35 cellular contexts compared by ENCODE assay signal in genomic region chr20:45275327-45275726, GRCh38. TPM values are rescaled to one million over a fixed set of nuclear protein-coding genes. Genes with fewer than 3 reads are reported as not detected.
"Had no signal": no experiment of that assay in that cellular context is flagged by ENCODE, and none has a peak within 500 bp of the region (broad histone marks: within the 10 kb centered on the region; RNA-seq: fewer than 3 reads in every experiment).

No MANE protein-coding gene starts in this region.

- DNase-seq: naive B cell; naive thymus-derived CD8-positive, alpha-beta T cell; nephron progenitor cell; nucleus accumbens; posterior cingulate gyrus; psoas muscle; right cardiac atrium; stimulated activated CD4-positive, alpha-beta T cell treated with anti-CD3 and anti-CD28 coated beads, Interleukin-15, amount 100 ng/mL, for 24 hours; stimulated activated CD4-positive, alpha-beta T cell treated with anti-CD3 and anti-CD28 coated beads, Interleukin-2, amount 100 ng/mL, for 24 hours; stimulated activated CD4-positive, alpha-beta T cell treated with anti-CD3 and anti-CD28 coated beads, Interleukin-2, amount 100 ng/mL, for 48 hours; stimulated activated CD4-positive, alpha-beta T cell treated with anti-CD3 and anti-CD28 coated beads, Interleukin-4, amount 100 ng/mL, for 24 hours; stimulated activated naive B cell treated with anti-CD40 and anti-IgM and Interleukin-4, amounts not matched to agents 10 μg/mL and 1 μg/mL and 100 μg/mL, for 72 hours; stimulated activated naive CD4-positive, alpha-beta T cell treated with Interleukin-2 at 50 U/mL for 16 hours; stomach; thyroid gland; trophoblast cell; upper lobe of left lung had no signal

- H3K4me1 Mint-ChIP-seq: naive B cell; naive thymus-derived CD8-positive, alpha-beta T cell; nephron progenitor cell; neural crest cell; stimulated activated effector memory CD8-positive, alpha-beta T cell treated with anti-CD3 and anti-CD28 coated beads, Interleukin-12 subunit alpha, Interleukin-12 subunit beta, amount 100 ng/mL, for 72 hours; stimulated activated naive B cell treated with anti-CD40 and anti-IgM and Interleukin-4, amounts not matched to agents 10 μg/mL and 1 μg/mL and 100 μg/mL, for 72 hours had no signal

- H3K27me3 ChIP-seq: neutrophil, thyroid gland, tibial nerve, upper lobe of left lung had no signal

- H3K4me3 ChIP-seq: psoas muscle, skin epidermis, stomach, thoracic aorta, thyroid gland, tibial nerve, upper lobe of left lung had no signal

- H3K4me1 ChIP-seq: parathyroid adenoma, psoas muscle, stomach, thyroid gland, tibial nerve, upper lobe of left lung had no signal

- FAIRE-seq: urothelium cell line had no signal

- H3K4me3 Mint-ChIP-seq: naive B cell; naive thymus-derived CD8-positive, alpha-beta T cell; natural killer cell treated with Interleukin-12 subunit alpha and Interleukin-12 subunit beta and Interleukin-15 and Interleukin-18, amount 100 ng/mL, for 72 hours; nephron progenitor cell; neural crest cell; stimulated activated effector memory CD8-positive, alpha-beta T cell treated with anti-CD3 and anti-CD28 coated beads, Interleukin-12 subunit alpha, Interleukin-12 subunit beta, amount 100 ng/mL, for 72 hours; stimulated activated naive B cell treated with anti-CD40 and anti-IgM and Interleukin-4, amounts not matched to agents 10 μg/mL and 1 μg/mL and 100 μg/mL, for 72 hours; stimulated activated naive CD8-positive, alpha-beta T cell treated with anti-CD3 and anti-CD28 coated beads, Interleukin-15, Interleukin-2, amounts not matched to agents 100 ng/mL and 50 ng/mL, for 24 hours had no signal

- H3K36me3 ChIP-seq: neutrophil, stomach, thoracic aorta, thyroid gland, tibial nerve, upper lobe of left lung had no signal

- H3K27ac Mint-ChIP-seq: naive B cell; naive thymus-derived CD8-positive, alpha-beta T cell; natural killer cell treated with Interleukin-12 subunit alpha and Interleukin-12 subunit beta and Interleukin-15 and Interleukin-18, amount 100 ng/mL, for 72 hours; nephron progenitor cell; progenitor cell of endocrine pancreas; stimulated activated effector memory CD8-positive, alpha-beta T cell treated with anti-CD3 and anti-CD28 coated beads, Interleukin-12 subunit alpha, Interleukin-12 subunit beta, amount 100 ng/mL, for 72 hours; stimulated activated naive B cell treated with anti-CD40 and anti-IgM and Interleukin-4, amounts not matched to agents 10 μg/mL and 1 μg/mL and 100 μg/mL, for 72 hours; stimulated activated naive CD8-positive, alpha-beta T cell treated with anti-CD3 and anti-CD28 coated beads, Interleukin-15, Interleukin-2, amounts not matched to agents 100 ng/mL and 50 ng/mL, for 24 hours had no signal

- ATAC-seq: naive thymus-derived CD8-positive, alpha-beta T cell; natural killer cell treated with Interleukin-12 subunit alpha and Interleukin-12 subunit beta and Interleukin-15 and Interleukin-18, amount 100 ng/mL, for 72 hours; psoas muscle; right cardiac atrium; sciatic nerve; stimulated activated effector memory CD8-positive, alpha-beta T cell treated with anti-CD3 and anti-CD28 coated beads, Interleukin-12 subunit alpha, Interleukin-12 subunit beta, amount 100 ng/mL, for 72 hours; stimulated activated naive B cell treated with anti-CD40 and anti-IgM and Interleukin-4, amounts not matched to agents 10 μg/mL and 1 μg/mL and 100 μg/mL, for 72 hours had no signal

- H3K36me3 Mint-ChIP-seq: natural killer cell treated with Interleukin-12 subunit alpha and Interleukin-12 subunit beta and Interleukin-15 and Interleukin-18, amount 100 ng/mL, for 72 hours; stimulated activated effector memory CD8-positive, alpha-beta T cell treated with anti-CD3 and anti-CD28 coated beads, Interleukin-12 subunit alpha, Interleukin-12 subunit beta, amount 100 ng/mL, for 72 hours; stimulated activated naive B cell treated with anti-CD40 and anti-IgM and Interleukin-4, amounts not matched to agents 10 μg/mL and 1 μg/mL and 100 μg/mL, for 72 hours had no signal

- H3K27ac ChIP-seq: neutrophil, parathyroid adenoma, psoas muscle, skin epidermis, stomach, thoracic aorta, thyroid gland, tibial nerve, upper lobe of left lung had no signal

- H3K9me3 Mint-ChIP-seq: naive thymus-derived CD8-positive, alpha-beta T cell; natural killer cell treated with Interleukin-12 subunit alpha and Interleukin-12 subunit beta and Interleukin-15 and Interleukin-18, amount 100 ng/mL, for 72 hours; nephron progenitor cell; stimulated activated effector memory CD8-positive, alpha-beta T cell treated with anti-CD3 and anti-CD28 coated beads, Interleukin-12 subunit alpha, Interleukin-12 subunit beta, amount 100 ng/mL, for 72 hours; stimulated activated naive CD8-positive, alpha-beta T cell treated with anti-CD3 and anti-CD28 coated beads, Interleukin-15, Interleukin-2, amounts not matched to agents 100 ng/mL and 50 ng/mL, for 24 hours had no signal

- H3K9me3 ChIP-seq: neutrophil, psoas muscle, stomach, thoracic aorta, thyroid gland, tibial nerve, upper lobe of left lung had no signal

RNA-seq across cellular contexts. Expression of gene SLPI, which starts 21.0 kb away (rescaled TPM):
- total RNA-seq: naive thymus-derived CD8-positive, alpha-beta T cell; neural crest cell; osteocyte; progenitor cell of endocrine pancreas; temporal lobe had no signal
- polyA plus RNA-seq: naive thymus-derived CD8-positive, alpha-beta T cell had no signal

RNA-seq across cellular contexts. Expression of gene RBPJL, which starts 31.3 kb away (rescaled TPM):
- total RNA-seq: naive thymus-derived CD8-positive, alpha-beta T cell; natural killer cell treated with Interleukin-12 subunit alpha and Interleukin-12 subunit beta and Interleukin-15 and Interleukin-18, amount 100 ng/mL, for 72 hours; neural crest cell; omental fat pad; osteocyte; renal cortical epithelial cell; right cardiac atrium; sciatic nerve; subcutaneous adipose tissue; temporal lobe; thoracic aorta; thyroid gland; ureter had no signal
- polyA plus RNA-seq: naive thymus-derived CD8-positive, alpha-beta T cell; right cardiac atrium had no signal

RNA-seq across cellular contexts. Expression of gene MATN4, which starts 32.8 kb away (rescaled TPM):
- total RNA-seq: naive thymus-derived CD8-positive, alpha-beta T cell; neural crest cell; osteocyte; progenitor cell of endocrine pancreas; psoas muscle; renal cortical epithelial cell; temporal lobe; tibial nerve; ureter had no signal
- polyA plus RNA-seq: naive thymus-derived CD8-positive, alpha-beta T cell; psoas muscle had no signal

RNA-seq across cellular contexts. Expression of gene SEMG2, which starts 54.2 kb away (rescaled TPM):
- total RNA-seq: naive thymus-derived CD8-positive, alpha-beta T cell; natural killer cell treated with Interleukin-12 subunit alpha and Interleukin-12 subunit beta and Interleukin-15 and Interleukin-18, amount 100 ng/mL, for 72 hours; neural crest cell; omental fat pad; osteocyte; progenitor cell of endocrine pancreas; psoas muscle; renal cortical epithelial cell; right cardiac atrium; sciatic nerve; stomach; subcutaneous adipose tissue; temporal lobe; thoracic aorta; thyroid gland; tibial nerve; upper lobe of left lung; ureter had no signal
- polyA plus RNA-seq: naive thymus-derived CD8-positive, alpha-beta T cell; psoas muscle; right cardiac atrium; stomach had no signal
